16 cellular contexts compared by ENCODE assay signal in the genomic region with DNA sequence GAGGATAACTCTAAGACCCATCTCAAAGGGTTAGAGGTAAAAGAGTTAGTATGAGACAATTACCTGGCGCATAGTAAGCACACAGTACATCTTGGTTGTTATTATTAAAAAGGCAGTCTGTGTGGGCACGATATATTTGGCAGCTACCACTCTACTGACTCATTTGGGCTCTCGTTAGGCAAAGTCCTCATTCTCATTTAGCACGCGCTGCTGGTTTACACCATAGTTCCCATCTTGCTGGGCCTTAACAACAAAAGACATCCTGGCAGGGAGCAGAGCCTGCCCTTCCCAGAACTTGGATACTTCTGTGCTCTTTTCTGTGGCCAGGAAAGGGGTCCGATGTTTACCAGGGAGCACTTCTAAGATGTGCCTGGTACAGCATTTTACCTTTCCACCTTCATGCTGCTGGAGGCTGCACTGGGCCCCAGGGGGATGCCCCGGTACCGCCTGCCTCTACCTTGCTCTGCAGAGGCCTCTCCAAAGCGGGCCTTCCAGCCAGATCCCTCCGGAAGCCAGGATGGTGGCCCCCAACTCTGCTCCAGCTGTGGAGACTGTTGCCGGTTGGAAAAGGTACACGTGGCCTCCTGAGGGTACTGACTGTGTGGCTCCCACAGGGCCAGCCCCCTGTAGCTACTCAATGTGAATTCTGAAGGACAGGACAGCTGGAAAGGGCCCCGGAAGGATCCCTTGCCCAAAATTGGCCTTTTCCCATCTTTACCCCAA. TPM values are rescaled to one million over a fixed set of nuclear protein-coding genes. Genes with fewer than 3 reads are reported as not detected.
DNase-seq lines count a peak whose midpoint lies in the region; ATAC-seq and TF ChIP-seq lines count a peak whose summit lies in the region.
"Had no signal": no experiment of that assay in that cellular context is flagged by ENCODE, and none has a peak within 500 bp of the region (broad histone marks: within the 10 kb centered on the region; RNA-seq: fewer than 3 reads in every experiment).

No MANE protein-coding gene starts in this region.

- no peaks in the 10 kb centered on the region for H3K9me3 Mint-ChIP-seq in CD4-positive, alpha-beta T cell
- H3K9me3 Mint-ChIP-seq: dendritic cell treated with granulocyte-macrophage colony-stimulating factor and Interleukin-4, amounts not matched to agents 40 ng/mL and 50 ng/mL, for 4 days had no signal

- TF ChIP-seq POLR2A in spleen (IDR thresholded peaks at IDR 0.05): no peak
- no peak for TF ChIP-seq POLR2A in thyroid gland (IDR thresholded peaks at IDR 0.05)

- CTCF ChIA-PET in CD4-positive, alpha-beta T cell (lab: Charles Lee): no interaction called here

- H3K4me2 ChIP-seq in BLaER1 treated with 17β-estradiol and CSF1 and Interleukin-3, amounts not matched to agents 10 nM and 100 nM: peak overlapping the region in 10 of 11 experiments; percentile 23 to 89 (median 78); a peak in 18 of 22 replicates

- no peaks in the 10 kb centered on the region for H3K9me3 ChIP-seq in BLaER1 treated with 17β-estradiol and CSF1 and Interleukin-3, amounts not matched to agents 10 nM and 100 nM (replicated peaks in 1 of 11)
- no peaks in the 10 kb centered on the region for H3K9me3 ChIP-seq in SJCRH30 (replicated peaks)
- H3K9me3 ChIP-seq in spleen: no peaks in the 10 kb centered on the region
- no peaks in the 10 kb centered on the region for H3K9me3 ChIP-seq in CD4-positive, alpha-beta T cell (ENCODE audit: control insufficient read depth, low read length)
- H3K9me3 ChIP-seq in thyroid gland: no peaks in the 10 kb centered on the region

- 74 to 95% (median 90%) methylated on average over 10 to 13 of the region's 13 CpGs for WGBS in spleen, 5 donors
- 87 to 89% methylated on average over 9 to 13 of the region's 13 CpGs for WGBS in thyroid gland, 2 donors

- peaks cover 4% of the 10 kb centered on the region for H3K27me3 Mint-ChIP-seq in CD4-positive, alpha-beta T cell

- H3K4me1 ChIP-seq in BLaER1 treated with 17β-estradiol and CSF1 and Interleukin-3, amounts not matched to agents 10 nM and 100 nM: peaks cover 6 to 25% (median 21%) of the 10 kb centered on the region in 10 experiments; a peak in 19 of 20 replicates
- H3K4me1 ChIP-seq in SJCRH30 (peaks cover 48% of the 10 kb centered on the region), spleen (peaks cover 0 to 4% (median 0%) of the 10 kb centered on the region in 6 donors), thyroid gland (no peaks in the 10 kb centered on the region)

- TF ChIP-seq CTCF in spleen (IDR thresholded peaks at IDR 0.05 in 8 of 11, conservative IDR thresholded peaks at IDR 0.05 in 3 of 11): no peak
- no peak for TF ChIP-seq CTCF in CD4-positive, alpha-beta T cell (IDR thresholded peaks at IDR 0.05)
- TF ChIP-seq CTCF in thyroid gland (IDR thresholded peaks at IDR 0.05): no peak

- peak overlapping the region in 2 of 11 experiments; percentile 61 to 65; a peak in 3 of 22 replicates for H3K9ac ChIP-seq in BLaER1 treated with 17β-estradiol and CSF1 and Interleukin-3, amounts not matched to agents 10 nM and 100 nM

- H3K36me3 Mint-ChIP-seq in CD4-positive, alpha-beta T cell (ENCODE audit: low read depth): no peaks in the 10 kb centered on the region
- H3K36me3 Mint-ChIP-seq: CD14-positive monocyte, IgD-negative memory B cell had no signal

- H3K4me3 Mint-ChIP-seq in CD4-positive, alpha-beta T cell: no peak overlapping the region
- H3K4me3 Mint-ChIP-seq: CD14-positive monocyte; dendritic cell treated with granulocyte-macrophage colony-stimulating factor and Interleukin-4, amounts not matched to agents 40 ng/mL and 50 ng/mL, for 4 days; IgD-negative memory B cell had no signal

- peak overlapping the region in 3 of 11 experiments; percentile 57 to 67 (median 60); a peak in 6 of 22 replicates for H3K27ac ChIP-seq in BLaER1 treated with 17β-estradiol and CSF1 and Interleukin-3, amounts not matched to agents 10 nM and 100 nM
- H3K27ac ChIP-seq in SJCRH30 (peak overlapping the region; percentile 37; the same call in 1 of the 2 replicates), spleen (peak overlapping the region in 4 of 8 donors; percentile 21 to 52 (median 28)), thyroid gland (no peak overlapping the region)
- H3K27ac ChIP-seq in CD4-positive, alpha-beta T cell (ENCODE audit: low read depth, low read length): no peak overlapping the region

- no peaks in the 10 kb centered on the region for H3K4me1 Mint-ChIP-seq in CD4-positive, alpha-beta T cell (ENCODE audit: low read depth)
- H3K4me1 Mint-ChIP-seq: CD14-positive monocyte, IgD-negative memory B cell had no signal

- POLR2A ChIA-PET in CD4-positive, alpha-beta T cell (lab: Charles Lee): no interaction called here

- no peaks in the 10 kb centered on the region for H3K27me3 ChIP-seq in BLaER1 treated with 17β-estradiol and CSF1 and Interleukin-3, amounts not matched to agents 10 nM and 100 nM
- no peaks in the 10 kb centered on the region for H3K27me3 ChIP-seq in SJCRH30
- peaks cover 0 to 7% (median 0%) of the 10 kb centered on the region in 7 donors for H3K27me3 ChIP-seq in spleen (replicated peaks in 1 of 7)
- H3K27me3 ChIP-seq in CD4-positive, alpha-beta T cell (ENCODE audit: control insufficient read depth, insufficient read depth, low read length): no peaks in the 10 kb centered on the region
- H3K27me3 ChIP-seq in thyroid gland: no peaks in the 10 kb centered on the region

- H4K20me1 ChIP-seq in BLaER1 treated with 17β-estradiol and CSF1 and Interleukin-3, amounts not matched to agents 10 nM and 100 nM: 0 out of 22 replicates have a peak, but pooled peaks cover 0 to 1% (median 0%) of the 10 kb centered on the region in 11 experiments

- peak; percentile 51 to 71 for DNase-seq in SJCRH30
- DNase-seq in iPS-NIHi7 (ENCODE audit: extremely low spot score): peak; percentile 5
- peak; percentile 56 for DNase-seq in spleen
- DNase-seq in CD4-positive, alpha-beta T cell: no peak
- DNase-seq in activated CD4-positive, alpha-beta T cell treated with anti-CD3 and anti-CD28 coated beads for 48 hours: no peak
- no peak for DNase-seq in thyroid gland
- DNase-seq: activated T-cell treated with anti-CD3 and anti-CD28 coated beads for 4 hours, NCI-H345, PC-3 had no signal

- intact Hi-C loops in spleen (cut with DNase I; ENCODE audit: low total_unique reads) (no loop called here), thyroid gland (cut with DNase I) (no loop called here)
- intact Hi-C loops in CD4-positive, alpha-beta T cell (cut with DNase I, micrococcal nuclease): no loop called here

- H3K27ac Mint-ChIP-seq in CD4-positive, alpha-beta T cell: no peak overlapping the region
- H3K27ac Mint-ChIP-seq: CD14-positive monocyte; dendritic cell treated with granulocyte-macrophage colony-stimulating factor and Interleukin-4, amounts not matched to agents 40 ng/mL and 50 ng/mL, for 4 days; IgD-negative memory B cell had no signal

- peak overlapping the region in 1 of 10 experiments; percentile 31; a peak in 1 of 20 replicates for H3K4me3 ChIP-seq in BLaER1 treated with 17β-estradiol and CSF1 and Interleukin-3, amounts not matched to agents 10 nM and 100 nM
- H3K4me3 ChIP-seq in SJCRH30 (no peak overlapping the region), spleen (no peak overlapping the region), thyroid gland (replicated peaks in 1 of 3) (no peak overlapping the region)
- H3K4me3 ChIP-seq: GM12878 had no signal

- H3K36me3 ChIP-seq in BLaER1 treated with 17β-estradiol and CSF1 and Interleukin-3, amounts not matched to agents 10 nM and 100 nM: no peaks in the 10 kb centered on the region
- no peaks in the 10 kb centered on the region for H3K36me3 ChIP-seq in SJCRH30
- no peaks in the 10 kb centered on the region for H3K36me3 ChIP-seq in spleen
- H3K36me3 ChIP-seq in thyroid gland: no peaks in the 10 kb centered on the region

- ATAC-seq in CD4-positive, alpha-beta T cell (ENCODE audit: poor library complexity): no peak
- ATAC-seq in HG02678 (IDR thresholded peaks at IDR 0.05; ENCODE audit: unreplicated experiment): no peak
- ATAC-seq: GM12878, PC-3 had no signal

RNA-seq across cellular contexts. Expression of a gene that starts 15.0 kb away (rescaled TPM):
- 13.0 and 18.4 TPM in 2 replicates for total RNA-seq in SJCRH30 (2014; rRNA removed; shearing (Covaris generic))
- 10 to 100 TPM in 1 of 7 donors, 1 to 10 TPM in 5, under 1 TPM in 1; 0.51 to 10.6 (median 1.7) TPM for total RNA-seq in spleen
- under 1 TPM; 0.22 to 0.32 (median 0.23) TPM for polyA plus RNA-seq in spleen
- not detected for total RNA-seq in CD4-positive, alpha-beta T cell
- total RNA-seq in thyroid gland: 1 to 10 TPM; 1.1 to 1.4 (median 1.3) TPM
- total RNA-seq: GM12878, lung microvascular endothelial cell had no signal
- polyA plus RNA-seq: CD14-positive monocyte, IgD-negative memory B cell had no signal

Comparison
In these comparisons a context has a peak if more than half of its experiments do, and no peak if none do; other contexts are left out.
1. DNase-seq: peak in SJCRH30 (2 of 2), iPS-NIHi7 (single experiment) and spleen (single experiment); none in CD4-positive, alpha-beta T cell (0 of 10), activated CD4-positive, alpha-beta T cell treated with anti-CD3 and anti-CD28 coated beads for 48 hours (single experiment) and thyroid gland (0 of 2).